ENCODE assay signal across 22 cellular contexts in genomic region chr7:132881317-132881716, GRCh38.
"Had no signal": no experiment of that assay in that cellular context is flagged by ENCODE, and none has a peak within 500 bp of the region (broad histone marks: within the 10 kb centered on the region; RNA-seq: fewer than 3 reads in every experiment).

No MANE protein-coding gene starts in this region.

- H3K27ac ChIP-seq: epithelial cell of prostate, esophagus muscularis mucosa, gastrocnemius medialis, heart right ventricle, parathyroid adenoma, prostate gland, right lobe of liver, spleen, tibial artery, upper lobe of left lung, uterus had no signal

- H3K4me1 ChIP-seq: prostate gland, right lobe of liver, tibial artery, uterus had no signal

- DNase-seq: effector memory CD8-positive, alpha-beta T cell; gastrocnemius medialis; heart right ventricle; islet precursor cell; mammary epithelial cell; naive thymus-derived CD4-positive, alpha-beta T cell; nephron progenitor cell; retina; right lobe of liver; spleen; stimulated activated CD4-positive, alpha-beta T cell treated with anti-CD3 and anti-CD28 coated beads, Interleukin-15, amount 100 ng/mL, for 24 hours; stimulated activated CD4-positive, alpha-beta T cell treated with anti-CD3 and anti-CD28 coated beads, Interleukin-1b, Interleukin-23, amount 100 ng/mL, for 48 hours; stimulated activated CD4-positive, alpha-beta T cell treated with anti-CD3 and anti-CD28 coated beads, Interleukin-4, amount 100 ng/mL, for 24 hours; tibial artery; upper lobe of left lung; uterus had no signal

- H3K36me3 ChIP-seq: gastrocnemius medialis, prostate gland, right lobe of liver, uterus had no signal

- H3K9me3 ChIP-seq: esophagus muscularis mucosa, gastrocnemius medialis, heart right ventricle, prostate gland, right lobe of liver, spleen, tibial artery, upper lobe of left lung, uterus had no signal

- H3K4me3 ChIP-seq: esophagus muscularis mucosa, gastrocnemius medialis, heart right ventricle, prostate gland, right lobe of liver, spleen, tibial artery, upper lobe of left lung, uterus had no signal

- H3K27me3 ChIP-seq: esophagus muscularis mucosa, gastrocnemius medialis, heart right ventricle, right lobe of liver, spleen, tibial artery, upper lobe of left lung, uterus had no signal

- ATAC-seq: effector memory CD8-positive, alpha-beta T cell; gastrocnemius medialis; heart right ventricle; left lobe of liver; naive thymus-derived CD4-positive, alpha-beta T cell; right lobe of liver; stimulated activated memory B cell treated with anti-CD40 and anti-IgM and Interleukin-4, amounts not matched to agents 10 μg/mL and 1 μg/mL and 100 μg/mL, for 72 hours had no signal
